ENCODE assay signal across 25 cellular contexts in genomic region chr2:228016402-228016801, GRCh38.
A peak's percentile ranks its signal among the peaks of the same experiment; 100 is the strongest.
DNase-seq lines count a peak whose midpoint lies in the region; ATAC-seq and TF ChIP-seq lines count a peak whose summit lies in the region.
"Had no signal": no experiment of that assay in that cellular context is flagged by ENCODE, and none has a peak within 500 bp of the region (broad histone marks: within the 10 kb centered on the region; RNA-seq: fewer than 3 reads in every experiment).

No MANE protein-coding gene starts in this region.

- no peaks in the 10 kb centered on the region for H3K27me3 ChIP-seq in esophagus squamous epithelium
- H3K27me3 ChIP-seq in naive thymus-derived CD4-positive, alpha-beta T cell (ENCODE audit: control insufficient read depth in 2 of 2, insufficient read depth in 2 of 2, low read length in 2 of 2) = no peaks in the 10 kb centered on the region
- H3K27me3 ChIP-seq: gastrocnemius medialis, hepatocyte, neural progenitor cell, sigmoid colon, SJSA1 had no signal

- DNase-seq in WTC11 (ENCODE audit: low spot score) = peak; percentile 16
- DNase-seq in stimulated activated effector memory CD8-positive, alpha-beta T cell treated with anti-CD3 and anti-CD28 coated beads, Interleukin-12 subunit alpha, Interleukin-12 subunit beta, amount 100 ng/mL, for 72 hours (ENCODE audit: low spot score in 2 of 2) = no peak
- DNase-seq in NCI-H510A (lab: John Stamatoyannopoulos, UW) = no peak
- DNase-seq in esophagus squamous epithelium (lab: John Stamatoyannopoulos, UW) = no peak
- no peak for DNase-seq in naive thymus-derived CD4-positive, alpha-beta T cell
- DNase-seq: activated CD4-positive, alpha-beta T cell treated with anti-CD3 and anti-CD28 coated beads for 36 hours; activated CD8-positive, alpha-beta memory T cell treated with anti-CD3 and anti-CD28 coated beads, Interleukin-2, amount 10 ng/mL, durations not matched to agents 7 days and 5 days; activated naive CD4-positive, alpha-beta T cell treated with anti-CD3 and anti-CD28 coated beads, Interleukin-2, amount 50 U/mL, for 16 hours; CD4-positive, alpha-beta T cell; DMS 273 treated with DMSO at 0.1 percent for 48 hours; gastrocnemius medialis; lower lobe of right lung; mucosa of descending colon; NCI-H1694 treated with DMSO at 0.1 percent for 48 hours; NCI-H2171; NCI-H524; sigmoid colon; T-helper 17 cell had no signal

- H3K27ac ChIP-seq in esophagus squamous epithelium = no peak overlapping the region
- no peak overlapping the region for H3K27ac ChIP-seq in naive thymus-derived CD4-positive, alpha-beta T cell (ENCODE audit: low read depth, low read length)
- H3K27ac ChIP-seq: coronary artery, gastrocnemius medialis, hepatocyte, lower lobe of right lung, neural progenitor cell, sigmoid colon, SJSA1 had no signal

- peak; percentile 52 for ATAC-seq in GM18861 (IDR thresholded peaks at IDR 0.05; ENCODE audit: unreplicated experiment)
- ATAC-seq in HG02884 (IDR thresholded peaks at IDR 0.05; ENCODE audit: unreplicated experiment) = peak; percentile 65
- peak; percentile 97 for ATAC-seq in WTC11
- peak; percentile 19 for ATAC-seq in stimulated activated effector memory CD8-positive, alpha-beta T cell treated with anti-CD3 and anti-CD28 coated beads, Interleukin-12 subunit alpha, Interleukin-12 subunit beta, amount 100 ng/mL, for 72 hours
- ATAC-seq in naive thymus-derived CD4-positive, alpha-beta T cell = no peak
- ATAC-seq: activated CD4-positive, alpha-beta T cell treated with anti-CD3 and anti-CD28 coated beads for 36 hours; activated CD8-positive, alpha-beta memory T cell treated with anti-CD3 and anti-CD28 coated beads, Interleukin-2, amount 10 ng/mL, durations not matched to agents 7 days and 5 days; gastrocnemius medialis; lower lobe of right lung; mucosa of descending colon; T-helper 17 cell had no signal

- H3K4me3 ChIP-seq in esophagus squamous epithelium = no peak overlapping the region
- no peak overlapping the region for H3K4me3 ChIP-seq in naive thymus-derived CD4-positive, alpha-beta T cell (ENCODE audit: low read length)
- H3K4me3 ChIP-seq: coronary artery, gastrocnemius medialis, hepatocyte, lower lobe of right lung, mucosa of descending colon, neural progenitor cell, sigmoid colon, SJSA1 had no signal

- no peak for TF ChIP-seq POLR2A in esophagus squamous epithelium (IDR thresholded peaks at IDR 0.05)

- H3K36me3 Mint-ChIP-seq in WTC11 = no peaks in the 10 kb centered on the region
- H3K36me3 Mint-ChIP-seq in stimulated activated effector memory CD8-positive, alpha-beta T cell treated with anti-CD3 and anti-CD28 coated beads, Interleukin-12 subunit alpha, Interleukin-12 subunit beta, amount 100 ng/mL, for 72 hours = no peaks in the 10 kb centered on the region
- peaks cover 0 to 6% (median 0%) of the 10 kb centered on the region in 5 donors for H3K36me3 Mint-ChIP-seq in naive thymus-derived CD4-positive, alpha-beta T cell
- H3K36me3 Mint-ChIP-seq: activated CD8-positive, alpha-beta memory T cell treated with anti-CD3 and anti-CD28 coated beads, Interleukin-2, amount 10 ng/mL, durations not matched to agents 7 days and 5 days; neural progenitor cell had no signal

- peaks cover 13% of the 10 kb centered on the region for H3K9me3 Mint-ChIP-seq in WTC11
- H3K9me3 Mint-ChIP-seq in stimulated activated effector memory CD8-positive, alpha-beta T cell treated with anti-CD3 and anti-CD28 coated beads, Interleukin-12 subunit alpha, Interleukin-12 subunit beta, amount 100 ng/mL, for 72 hours = no peaks in the 10 kb centered on the region
- H3K9me3 Mint-ChIP-seq in naive thymus-derived CD4-positive, alpha-beta T cell = peaks cover 0 to 28% (median 5%) of the 10 kb centered on the region in 11 donors
- H3K9me3 Mint-ChIP-seq: neural progenitor cell; stimulated activated naive CD8-positive, alpha-beta T cell treated with anti-CD3 and anti-CD28 coated beads, Interleukin-15, Interleukin-2, amounts not matched to agents 100 ng/mL and 50 ng/mL, for 24 hours had no signal

- H3K27me3 Mint-ChIP-seq in WTC11 (ENCODE audit: low read depth) = no peaks in the 10 kb centered on the region
- no peaks in the 10 kb centered on the region for H3K27me3 Mint-ChIP-seq in naive thymus-derived CD4-positive, alpha-beta T cell
- H3K27me3 Mint-ChIP-seq: activated CD4-positive, alpha-beta T cell treated with anti-CD3 and anti-CD28 coated beads for 36 hours; activated CD8-positive, alpha-beta memory T cell treated with anti-CD3 and anti-CD28 coated beads, Interleukin-2, amount 10 ng/mL, durations not matched to agents 7 days and 5 days; CD4-positive, alpha-beta T cell; stimulated activated naive CD8-positive, alpha-beta T cell treated with anti-CD3 and anti-CD28 coated beads, Interleukin-15, Interleukin-2, amounts not matched to agents 100 ng/mL and 50 ng/mL, for 24 hours had no signal

- H3K27ac Mint-ChIP-seq in WTC11 = peak overlapping the region; percentile 49; the same call in 1 of the 2 replicates
- H3K27ac Mint-ChIP-seq in stimulated activated effector memory CD8-positive, alpha-beta T cell treated with anti-CD3 and anti-CD28 coated beads, Interleukin-12 subunit alpha, Interleukin-12 subunit beta, amount 100 ng/mL, for 72 hours = no peak overlapping the region
- H3K27ac Mint-ChIP-seq in naive thymus-derived CD4-positive, alpha-beta T cell = no peak overlapping the region
- H3K27ac Mint-ChIP-seq: activated CD4-positive, alpha-beta T cell treated with anti-CD3 and anti-CD28 coated beads for 36 hours; activated CD8-positive, alpha-beta memory T cell treated with anti-CD3 and anti-CD28 coated beads, Interleukin-2, amount 10 ng/mL, durations not matched to agents 7 days and 5 days; CD4-positive, alpha-beta T cell; neural progenitor cell; stimulated activated naive CD8-positive, alpha-beta T cell treated with anti-CD3 and anti-CD28 coated beads, Interleukin-15, Interleukin-2, amounts not matched to agents 100 ng/mL and 50 ng/mL, for 24 hours; T-helper 17 cell had no signal

- H3K4me3 Mint-ChIP-seq in WTC11 = no peak overlapping the region
- no peak overlapping the region for H3K4me3 Mint-ChIP-seq in stimulated activated effector memory CD8-positive, alpha-beta T cell treated with anti-CD3 and anti-CD28 coated beads, Interleukin-12 subunit alpha, Interleukin-12 subunit beta, amount 100 ng/mL, for 72 hours
- no peak overlapping the region for H3K4me3 Mint-ChIP-seq in naive thymus-derived CD4-positive, alpha-beta T cell
- H3K4me3 Mint-ChIP-seq: activated CD4-positive, alpha-beta T cell treated with anti-CD3 and anti-CD28 coated beads for 36 hours; activated CD8-positive, alpha-beta memory T cell treated with anti-CD3 and anti-CD28 coated beads, Interleukin-2, amount 10 ng/mL, durations not matched to agents 7 days and 5 days; CD4-positive, alpha-beta T cell; neural progenitor cell; stimulated activated naive CD8-positive, alpha-beta T cell treated with anti-CD3 and anti-CD28 coated beads, Interleukin-15, Interleukin-2, amounts not matched to agents 100 ng/mL and 50 ng/mL, for 24 hours; T-helper 17 cell had no signal

- POLR2A ChIA-PET in WTC11 (lab: Charles Lee) = no interaction called here
- POLR2A ChIA-PET in naive thymus-derived CD4-positive, alpha-beta T cell (lab: Charles Lee) = no interaction called here

- no peaks in the 10 kb centered on the region for H3K9me3 ChIP-seq in esophagus squamous epithelium
- peaks cover 0 to 5% (median 0%) of the 10 kb centered on the region in 3 experiments for H3K9me3 ChIP-seq in naive thymus-derived CD4-positive, alpha-beta T cell (ENCODE audit: control insufficient read depth in 2 of 3, low read length in 3 of 3)
- H3K9me3 ChIP-seq: gastrocnemius medialis, lower lobe of right lung, mucosa of descending colon, sigmoid colon had no signal

- H3K4me1 Mint-ChIP-seq in WTC11 = peaks cover 19% of the 10 kb centered on the region
- H3K4me1 Mint-ChIP-seq in stimulated activated effector memory CD8-positive, alpha-beta T cell treated with anti-CD3 and anti-CD28 coated beads, Interleukin-12 subunit alpha, Interleukin-12 subunit beta, amount 100 ng/mL, for 72 hours = no peaks in the 10 kb centered on the region
- no peaks in the 10 kb centered on the region for H3K4me1 Mint-ChIP-seq in naive thymus-derived CD4-positive, alpha-beta T cell
- H3K4me1 Mint-ChIP-seq: activated CD4-positive, alpha-beta T cell treated with anti-CD3 and anti-CD28 coated beads for 36 hours; activated CD8-positive, alpha-beta memory T cell treated with anti-CD3 and anti-CD28 coated beads, Interleukin-2, amount 10 ng/mL, durations not matched to agents 7 days and 5 days; T-helper 17 cell had no signal

- 51 to 65% methylated on average over 4 to 10 of the region's 10 CpGs for WGBS in esophagus squamous epithelium, 2 donors

- H3K4me1 ChIP-seq in esophagus squamous epithelium = no peaks in the 10 kb centered on the region
- H3K4me1 ChIP-seq in naive thymus-derived CD4-positive, alpha-beta T cell (ENCODE audit: control insufficient read depth in 2 of 2, insufficient read depth in 2 of 2, low read length in 2 of 2) = no peaks in the 10 kb centered on the region
- H3K4me1 ChIP-seq: gastrocnemius medialis, lower lobe of right lung, neural progenitor cell, sigmoid colon, SJSA1 had no signal

- no peak for TF ChIP-seq CTCF in WTC11 (IDR thresholded peaks at IDR 0.05)
- TF ChIP-seq CTCF in esophagus squamous epithelium (IDR thresholded peaks at IDR 0.05) = no peak

- H3K36me3 ChIP-seq in esophagus squamous epithelium = no peaks in the 10 kb centered on the region
- H3K36me3 ChIP-seq in naive thymus-derived CD4-positive, alpha-beta T cell (ENCODE audit: control insufficient read depth in 2 of 3, insufficient read depth in 3 of 3, low read length in 3 of 3) = no peaks in the 10 kb centered on the region
- H3K36me3 ChIP-seq: gastrocnemius medialis, lower lobe of right lung, neural progenitor cell, sigmoid colon, SJSA1 had no signal

- CTCF ChIA-PET in WTC11 (lab: Charles Lee) = no interaction called here
- CTCF ChIA-PET in naive thymus-derived CD4-positive, alpha-beta T cell (lab: Charles Lee) = no interaction called here

- intact Hi-C loops in esophagus squamous epithelium (cut with DNase I) = no loop called here
- intact Hi-C loops in naive thymus-derived CD4-positive, alpha-beta T cell (cut with micrococcal nuclease) = no loop called here

TF ChIP-seq in WTC11, 78 proteins besides CTCF, POLR2A, EP300 and RAD21:
- TF ChIP-seq JUN (CRISPR knock-in tag; IDR thresholded peaks at IDR 0.05) = no peak
